ENCODE assay signal across 1 cellular context in genomic region chr1:232627171-232627570, GRCh38.
TF ChIP-seq lines count a peak whose summit lies in the region.

No MANE protein-coding gene starts in this region.

TF ChIP-seq in IMR-90, 13 proteins besides CTCF, POLR2A, EP300 and RAD21:
- TF ChIP-seq MXI1 (IDR thresholded peaks at IDR 0.05; ENCODE audit: borderline replicate concordance, low read depth, low read length), result no peak
- no peak for TF ChIP-seq BHLHE40 (IDR thresholded peaks at IDR 0.05; ENCODE audit: low read depth, low read length)
- no peak for TF ChIP-seq MAZ (IDR thresholded peaks at IDR 0.05; ENCODE audit: borderline replicate concordance, low read depth, low read length)
- no peak for TF ChIP-seq CHD1 (IDR thresholded peaks at IDR 0.05; ENCODE audit: low read depth, low read length)
- no peak for TF ChIP-seq MAFK (IDR thresholded peaks at IDR 0.05; ENCODE audit: low read depth, low read length)
- no peak for TF ChIP-seq RFX5 (IDR thresholded peaks at IDR 0.05; ENCODE audit: low read depth, low read length)
- TF ChIP-seq ELK1 (IDR thresholded peaks at IDR 0.05; ENCODE audit: borderline replicate concordance, low read depth, low read length), result no peak
- no peak for TF ChIP-seq CEBPB (IDR thresholded peaks at IDR 0.05; ENCODE audit: low read depth, low read length)
- TF ChIP-seq NFE2L2 (IDR thresholded peaks at IDR 0.05; ENCODE audit: low read depth, low read length), result no peak
- TF ChIP-seq FOS (IDR thresholded peaks at IDR 0.05; ENCODE audit: low read depth, low read length), result no peak
- no peak for TF ChIP-seq SMC3 (IDR thresholded peaks at IDR 0.05; ENCODE audit: low read depth, low read length)
- TF ChIP-seq RCOR1 (IDR thresholded peaks at IDR 0.05; ENCODE audit: insufficient replicate concordance, low read length), result no peak
- TF ChIP-seq, protein P1, sequence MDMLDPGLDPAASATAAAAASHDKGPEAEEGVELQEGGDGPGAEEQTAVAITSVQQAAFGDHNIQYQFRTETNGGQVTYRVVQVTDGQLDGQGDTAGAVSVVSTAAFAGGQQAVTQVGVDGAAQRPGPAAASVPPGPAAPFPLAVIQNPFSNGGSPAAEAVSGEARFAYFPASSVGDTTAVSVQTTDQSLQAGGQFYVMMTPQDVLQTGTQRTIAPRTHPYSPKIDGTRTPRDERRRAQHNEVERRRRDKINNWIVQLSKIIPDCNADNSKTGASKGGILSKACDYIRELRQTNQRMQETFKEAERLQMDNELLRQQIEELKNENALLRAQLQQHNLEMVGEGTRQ (IDR thresholded peaks at IDR 0.05; ENCODE audit: low read depth, low read length), result no peak
